ENCODE assay signal across 8 cellular contexts in genomic region chr12:120469450-120470149, GRCh38. TPM values are rescaled to one million over a fixed set of nuclear protein-coding genes. Genes with fewer than 3 reads are reported as not detected.
DNase-seq lines count a peak whose midpoint lies in the region; ATAC-seq and TF ChIP-seq lines count a peak whose summit lies in the region.

A gene with protein sequence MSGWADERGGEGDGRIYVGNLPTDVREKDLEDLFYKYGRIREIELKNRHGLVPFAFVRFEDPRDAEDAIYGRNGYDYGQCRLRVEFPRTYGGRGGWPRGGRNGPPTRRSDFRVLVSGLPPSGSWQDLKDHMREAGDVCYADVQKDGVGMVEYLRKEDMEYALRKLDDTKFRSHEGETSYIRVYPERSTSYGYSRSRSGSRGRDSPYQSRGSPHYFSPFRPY (minus strand): TSS chr12:120469748. CDS start chr12:120469609, 139 bp downstream.

- peaks cover 4% of the 10 kb centered on the region for H3K27me3 Mint-ChIP-seq in T-helper 1 cell treated with Interleukin-12 subunit alpha and Interleukin-12 subunit beta and Interleukin-4 antibody, amounts not matched to agents 30 μg/mL and 1 μg/mL, for 36 hours (ENCODE audit: low read depth)

- H3K27ac ChIP-seq in right atrium auricular region (peak within 1 kb of the TSS; percentile 85 to 94), uterus (peak within 1 kb of the TSS; percentile 89 to 92)

- H3K4me1 ChIP-seq in right atrium auricular region (peaks cover 0 to 35% of the 10 kb centered on the region in 2 donors), uterus (peaks cover 0 to 22% of the 10 kb centered on the region in 2 donors)

- peak within 1 kb of the TSS; percentile 85 for H3K27ac Mint-ChIP-seq in T-helper 1 cell treated with Interleukin-12 subunit alpha and Interleukin-12 subunit beta and Interleukin-4 antibody, amounts not matched to agents 30 μg/mL and 1 μg/mL, for 36 hours

- in situ Hi-C loops in GM13977 (cut with MboI; ENCODE audit: low pct_unique_long_range_greater_than_20kb, low sequenced_read_pairs, unreplicated experiment) = no loop called here

- peak within 1 kb of the TSS; percentile 93 for H3K4me3 Mint-ChIP-seq in T-helper 1 cell treated with Interleukin-12 subunit alpha and Interleukin-12 subunit beta and Interleukin-4 antibody, amounts not matched to agents 30 μg/mL and 1 μg/mL, for 36 hours

- H3K36me3 ChIP-seq in right atrium auricular region (peaks cover 19% of the 10 kb centered on the region), uterus (no peaks in the 10 kb centered on the region)

- peak; percentile 88 for ATAC-seq in HG02885 (IDR thresholded peaks at IDR 0.05; ENCODE audit: poor library complexity, unreplicated experiment)

- intact Hi-C loops in uterus (cut with DNase I; ENCODE audit: low total_unique reads) = no loop called here

- H3K27me3 ChIP-seq in right atrium auricular region (no peaks in the 10 kb centered on the region), uterus (no peaks in the 10 kb centered on the region)

- no peaks in the 10 kb centered on the region for H3K9me3 Mint-ChIP-seq in T-helper 1 cell treated with Interleukin-12 subunit alpha and Interleukin-12 subunit beta and Interleukin-4 antibody, amounts not matched to agents 30 μg/mL and 1 μg/mL, for 36 hours

- peak; percentile 100 for DNase-seq in GM13977 (ENCODE audit: low spot score)
- DNase-seq in NCI-H1694 (lab: John Stamatoyannopoulos, UW) = peak; percentile 87
- DNase-seq in amygdala (lab: John Stamatoyannopoulos, UW) = peak; percentile 47 to 96 (median 90)
- peak; percentile 96 for DNase-seq in right atrium auricular region (ENCODE audit: low spot score)
- DNase-seq in pulmonary artery endothelial cell (ENCODE audit: low read depth, low spot score) = peak; percentile 90
- DNase-seq in uterus = peak; percentile 94 to 95

- peaks cover 21% of the 10 kb centered on the region for H3K4me1 Mint-ChIP-seq in T-helper 1 cell treated with Interleukin-12 subunit alpha and Interleukin-12 subunit beta and Interleukin-4 antibody, amounts not matched to agents 30 μg/mL and 1 μg/mL, for 36 hours (ENCODE audit: low read depth)

- peaks cover 15% of the 10 kb centered on the region for H3K36me3 Mint-ChIP-seq in T-helper 1 cell treated with Interleukin-12 subunit alpha and Interleukin-12 subunit beta and Interleukin-4 antibody, amounts not matched to agents 30 μg/mL and 1 μg/mL, for 36 hours (ENCODE audit: low read depth)

- TF ChIP-seq CTCF in GM13977 (IDR thresholded peaks at IDR 0.05; ENCODE audit: extremely low read depth, insufficient read depth, missing control alignments) = peak; percentile 97
- TF ChIP-seq CTCF in right atrium auricular region (IDR thresholded peaks at IDR 0.05) = peak; percentile 85 to 91
- TF ChIP-seq CTCF in uterus (IDR thresholded peaks at IDR 0.05) = peak; percentile 86 to 97 (median 96)

- H3K9me3 ChIP-seq in right atrium auricular region (no peaks in the 10 kb centered on the region), uterus (no peaks in the 10 kb centered on the region)

- peak; percentile 44 to 86 for TF ChIP-seq POLR2A in uterus (IDR thresholded peaks at IDR 0.05)

- peak within 1 kb of the TSS; percentile 67 to 87 for H3K4me3 ChIP-seq in right atrium auricular region
- H3K4me3 ChIP-seq in uterus = peak within 1 kb of the TSS; percentile 75 to 89

RNA-seq across cellular contexts. Expression of the gene that starts here (rescaled TPM):
- 10 to 100 TPM; 18.7 to 31.4 TPM for total RNA-seq in right atrium auricular region
- 311 and 390 TPM in 2 replicates for total RNA-seq in pulmonary artery endothelial cell
- 100 to 1,000 TPM in 2 of 4 donors, 10 to 100 TPM in 2; 10.5 to 150 (median 91.1) TPM for total RNA-seq in uterus

Comparison
In these comparisons a context has a peak if more than half of its experiments do, and no peak if none do; other contexts are left out.
1. Peak in every context shown above with its lines: DNase-seq, ATAC-seq, H3K4me3 ChIP-seq and H3K27ac ChIP-seq.